ENCODE assay signal across 11 cellular contexts in genomic region chr17:57623620-57624019, GRCh38.
DNase-seq lines count a peak whose midpoint lies in the region; ATAC-seq and TF ChIP-seq lines count a peak whose summit lies in the region.
"Had no signal": no experiment of that assay in that cellular context is flagged by ENCODE, and none has a peak within 500 bp of the region (broad histone marks: within the 10 kb centered on the region; RNA-seq: fewer than 3 reads in every experiment).

No MANE protein-coding gene starts in this region.

- H3K4me1 Mint-ChIP-seq in endothelial cell (ENCODE audit: unreplicated experiment) = peaks cover 37% of the 10 kb centered on the region
- peaks cover 48 to 85% of the 10 kb centered on the region in 2 donors for H3K4me1 Mint-ChIP-seq in stimulated activated naive B cell treated with anti-CD40 and anti-IgM and Interleukin-4, amounts not matched to agents 10 μg/mL and 1 μg/mL and 100 μg/mL, for 72 hours

- no peaks in the 10 kb centered on the region for H3K9me3 Mint-ChIP-seq in endothelial cell (ENCODE audit: unreplicated experiment)
- no peaks in the 10 kb centered on the region for H3K9me3 Mint-ChIP-seq in stimulated activated naive B cell treated with anti-CD40 and anti-IgM and Interleukin-4, amounts not matched to agents 10 μg/mL and 1 μg/mL and 100 μg/mL, for 72 hours
- H3K9me3 Mint-ChIP-seq: activated naive CD4-positive, alpha-beta T cell treated with anti-CD3 and anti-CD28 coated beads, Interleukin-2, amount 50 U/mL, for 24 hours had no signal

- H2AK9ac ChIP-seq in IMR-90 (replicated peaks; ENCODE audit: low read depth, low read length, poor library complexity) = peak overlapping the region; percentile 12

- H2AFZ ChIP-seq in IMR-90 (replicated peaks; ENCODE audit: low read length, poor library complexity) = peak overlapping the region; percentile 26

- H3K4ac ChIP-seq in IMR-90 (ENCODE audit: low read depth, low read length) = peak overlapping the region; percentile 25; the same call in 1 of the 2 replicates

- H4K8ac ChIP-seq in IMR-90 (ENCODE audit: low read depth in 2 of 2, low read length in 2 of 2) = no peak overlapping the region

- no peak overlapping the region for H2AK5ac ChIP-seq in IMR-90 (ENCODE audit: low read depth, low read length)

- no peak overlapping the region for H4K5ac ChIP-seq in IMR-90 (ENCODE audit: low read depth, low read length)

- H3K4me3 ChIP-seq in cardiac muscle cell (no peak overlapping the region), IMR-90 (ENCODE audit: insufficient read depth, low read depth, low read length) (no peak overlapping the region)

- no peak overlapping the region for H3K4me2 ChIP-seq in IMR-90 (ENCODE audit: low read depth, low read length)

- CTCF ChIA-PET in IMR-90 (lab: Yijun Ruan, JAX) = interaction anchor here (0.7 to 1.5 kb wide), 2 partner anchors 258 to 380 kb away, joined by 3 to 4 read pairs; no protein-coding TSS in a partner anchor

- H3K36me3 ChIP-seq in cardiac muscle cell (peaks cover 4% of the 10 kb centered on the region), IMR-90 (ENCODE audit: control insufficient read depth, insufficient read depth, low read length) (0 out of 2 replicates have a peak, but pooled peaks cover 2% of the 10 kb centered on the region)

- peak overlapping the region; percentile 98 for H3K27ac Mint-ChIP-seq in endothelial cell (ENCODE audit: unreplicated experiment)
- H3K27ac Mint-ChIP-seq in stimulated activated naive B cell treated with anti-CD40 and anti-IgM and Interleukin-4, amounts not matched to agents 10 μg/mL and 1 μg/mL and 100 μg/mL, for 72 hours = peak overlapping the region; percentile 94
- H3K27ac Mint-ChIP-seq: activated naive CD4-positive, alpha-beta T cell treated with anti-CD3 and anti-CD28 coated beads, Interleukin-2, amount 50 U/mL, for 24 hours had no signal

- H3K79me1 ChIP-seq in IMR-90 (ENCODE audit: low read depth in 1 of 2, low read length in 2 of 2) = peaks cover 0 to 4% of the 10 kb centered on the region in 2 experiments; a peak in 1 of 4 replicates

- H3K27me3 ChIP-seq in cardiac muscle cell (no peaks in the 10 kb centered on the region), IMR-90 (ENCODE audit: control insufficient read depth, insufficient read depth, low read length) (no peaks in the 10 kb centered on the region)

- H3K4me1 ChIP-seq in cardiac muscle cell (ENCODE audit: low read depth) (peaks cover 37% of the 10 kb centered on the region), IMR-90 (ENCODE audit: control insufficient read depth, insufficient read depth, low read length) (peaks cover 18% of the 10 kb centered on the region)

- no peaks in the 10 kb centered on the region for H4K20me1 ChIP-seq in IMR-90 (ENCODE audit: insufficient read depth, low read length)

- H3K14ac ChIP-seq in IMR-90 (replicated peaks; ENCODE audit: low read depth, low read length) = no peak overlapping the region

- in situ Hi-C loops in IMR-90 (cut with MboI; ENCODE audit: low sequenced_read_pairs) = no loop called here

- H2BK120ac ChIP-seq in IMR-90 (ENCODE audit: low read depth, low read length) = peak overlapping the region; percentile 6; the same call in 1 of the 2 replicates

- no TSS peak for BruUV-seq in IMR-90 (replicated peaks; lab: Mats Ljungman, UMichigan)

- peak overlapping the region; percentile 13 for H3K4me3 Mint-ChIP-seq in endothelial cell (ENCODE audit: unreplicated experiment)
- peak overlapping the region; percentile 79 to 80 for H3K4me3 Mint-ChIP-seq in stimulated activated naive B cell treated with anti-CD40 and anti-IgM and Interleukin-4, amounts not matched to agents 10 μg/mL and 1 μg/mL and 100 μg/mL, for 72 hours
- H3K4me3 Mint-ChIP-seq: activated naive CD4-positive, alpha-beta T cell treated with anti-CD3 and anti-CD28 coated beads, Interleukin-2, amount 50 U/mL, for 24 hours had no signal

- POLR2A ChIA-PET in IMR-90 (lab: Charles Lee; ENCODE audit: unreplicated experiment) = interaction anchor here (0.5 to 0.6 kb wide), 2 partner anchors 134 to 218 kb away, joined by 3 read pairs; no protein-coding TSS in a partner anchor

- no peak overlapping the region for H2BK5ac ChIP-seq in IMR-90 (ENCODE audit: low read depth, low read length, poor library complexity, severe bottlenecking)

- H4K91ac ChIP-seq in IMR-90 (ENCODE audit: insufficient read depth, low read depth, low read length) = no peak overlapping the region

- no peak for TF ChIP-seq CTCF in cardiac muscle cell (IDR thresholded peaks at IDR 0.05; ENCODE audit: low read depth, low read length)
- TF ChIP-seq CTCF in IMR-90 (conservative IDR thresholded peaks at IDR 0.05; ENCODE audit: low read depth, low read length) = no peak
- TF ChIP-seq CTCF in endothelial cell (IDR thresholded peaks at IDR 0.05; ENCODE audit: unreplicated experiment) = no peak

- DNase-seq in cardiac muscle cell (ENCODE audit: low read depth in 1 of 2, low spot score in 1 of 2) = no peak
- DNase-seq in left ventricle myocardium superior = no peak
- DNase-seq in IMR-90 = no peak
- no peak for DNase-seq in endothelial cell (ENCODE audit: low spot score)
- peak; percentile 45 for DNase-seq in stimulated activated naive B cell treated with anti-CD40 and anti-IgM and Interleukin-4, amounts not matched to agents 10 μg/mL and 1 μg/mL and 100 μg/mL, for 72 hours
- no peak for DNase-seq in GF-D8 (lab: John Stamatoyannopoulos, UW)
- no peak for DNase-seq in pons (ENCODE audit: low spot score)
- DNase-seq in SKM-1 treated with dmso at 0.1 percent for 144 hours (lab: John Stamatoyannopoulos, UW; ENCODE audit: unreplicated experiment) = no peak
- DNase-seq: DMS79 treated with DMSO at 0.1 percent for 48 hours, NCI-H2029 treated with DMSO at 0.1 percent for 48 hours had no signal

- H3K27ac ChIP-seq in cardiac muscle cell (peak overlapping the region; percentile 74), IMR-90 (ENCODE audit: insufficient read depth, low read length) (no peak overlapping the region; the same call in 1 of the 2 replicates)

- H3K18ac ChIP-seq in IMR-90 (ENCODE audit: low read depth, low read length) = no peak overlapping the region

- TF ChIP-seq POLR2A in IMR-90 (IDR thresholded peaks at IDR 0.05; ENCODE audit: low read depth, low read length) = no peak

- H3K36me3 Mint-ChIP-seq in endothelial cell (ENCODE audit: low read depth, unreplicated experiment) = peaks cover 22% of the 10 kb centered on the region
- H3K36me3 Mint-ChIP-seq in stimulated activated naive B cell treated with anti-CD40 and anti-IgM and Interleukin-4, amounts not matched to agents 10 μg/mL and 1 μg/mL and 100 μg/mL, for 72 hours = peaks cover 27 to 46% of the 10 kb centered on the region in 2 donors

- no peak for ATAC-seq in left ventricle myocardium superior
- ATAC-seq in IMR-90 (ENCODE audit: low read depth) = no peak
- peak; percentile 83 for ATAC-seq in stimulated activated naive B cell treated with anti-CD40 and anti-IgM and Interleukin-4, amounts not matched to agents 10 μg/mL and 1 μg/mL and 100 μg/mL, for 72 hours (replicated peaks)

- intact Hi-C loops in left ventricle myocardium superior (cut with micrococcal nuclease) = no loop called here
- intact Hi-C loops in IMR-90 (cut with micrococcal nuclease) = loop anchor here (5.0 kb wide), 1 partner anchor 39 kb away; no protein-coding TSS in a partner anchor

- H3K9me1 ChIP-seq in IMR-90 (ENCODE audit: insufficient read depth, low read length) = peaks cover 34% of the 10 kb centered on the region; the same call in 1 of the 2 replicates

- no peak overlapping the region for H2BK15ac ChIP-seq in IMR-90 (ENCODE audit: low read depth, low read length)

- dilution Hi-C loops in IMR-90 (cut with HindIII; ENCODE audit: low sequenced_read_pairs, unreplicated experiment) = no loop called here

- H3K9me3 ChIP-seq in cardiac muscle cell (ENCODE audit: low read depth) = no peaks in the 10 kb centered on the region
- no peaks in the 10 kb centered on the region for H3K9me3 ChIP-seq in IMR-90 (ENCODE audit: control insufficient read depth, insufficient read depth, low read length)

- no peak for TF ChIP-seq RAD21 in IMR-90 (IDR thresholded peaks at IDR 0.05; ENCODE audit: low read length)

- H2BK20ac ChIP-seq in IMR-90 (ENCODE audit: low read depth, low read length) = no peak overlapping the region

- peaks cover 21% of the 10 kb centered on the region for H3K27me3 Mint-ChIP-seq in endothelial cell (ENCODE audit: unreplicated experiment)
- H3K27me3 Mint-ChIP-seq in stimulated activated naive B cell treated with anti-CD40 and anti-IgM and Interleukin-4, amounts not matched to agents 10 μg/mL and 1 μg/mL and 100 μg/mL, for 72 hours = no peaks in the 10 kb centered on the region
- H3K27me3 Mint-ChIP-seq: activated naive CD4-positive, alpha-beta T cell treated with anti-CD3 and anti-CD28 coated beads, Interleukin-2, amount 50 U/mL, for 24 hours had no signal

- H3K9ac ChIP-seq in IMR-90 (ENCODE audit: low read depth, low read length) = no peak overlapping the region

- 0 out of 2 replicates have a peak overlapping the region, but pooled peaks have one; percentile 7 for H3K56ac ChIP-seq in IMR-90 (ENCODE audit: extremely low read depth, insufficient read depth, low read length)

- WGBS in IMR-90 (ENCODE audit: extremely low coverage in 2 of 2, insufficient read length in 1 of 2), 2 experiments = 68% methylated on average over 8 of the region's 11 CpGs; no CpG with 5 or more reads in 1 of the 2 experiments

- 0 out of 2 replicates have a peak overlapping the region, but pooled peaks have one; percentile 9 for H3K23ac ChIP-seq in IMR-90 (ENCODE audit: low read depth, low read length)

TF ChIP-seq in IMR-90, 13 proteins besides CTCF, POLR2A, EP300 and RAD21 (continues in another document):
- TF ChIP-seq CHD1 (IDR thresholded peaks at IDR 0.05; ENCODE audit: low read depth, low read length) (no peak), MAFK (IDR thresholded peaks at IDR 0.05; ENCODE audit: low read depth, low read length) (no peak), MAZ (IDR thresholded peaks at IDR 0.05; ENCODE audit: borderline replicate concordance, low read depth, low read length) (no peak), USF2 (IDR thresholded peaks at IDR 0.05; ENCODE audit: low read depth, low read length) (no peak), RCOR1 (IDR thresholded peaks at IDR 0.05; ENCODE audit: insufficient replicate concordance, low read length) (no peak), FOS (IDR thresholded peaks at IDR 0.05; ENCODE audit: low read depth, low read length) (no peak), BHLHE40 (IDR thresholded peaks at IDR 0.05; ENCODE audit: low read depth, low read length) (no peak), MXI1 (IDR thresholded peaks at IDR 0.05; ENCODE audit: borderline replicate concordance, low read depth, low read length) (no peak), NFE2L2 (IDR thresholded peaks at IDR 0.05; ENCODE audit: low read depth, low read length) (no peak), CEBPB (IDR thresholded peaks at IDR 0.05; ENCODE audit: low read depth, low read length) (no peak)

Comparison
In these comparisons a context has a peak if more than half of its experiments do, and no peak if none do; other contexts are left out.
1. ATAC-seq: peak in stimulated activated naive B cell treated with anti-CD40 and anti-IgM and Interleukin-4, amounts not matched to agents 10 μg/mL and 1 μg/mL and 100 μg/mL, for 72 hours (2 of 2); none in left ventricle myocardium superior (single experiment) and IMR-90 (single experiment).